Comparison of ENCODE assay signal across 35 cellular contexts in genomic region chr5:153542536-153542935, GRCh38. TPM values are rescaled to one million over a fixed set of nuclear protein-coding genes. Genes with fewer than 3 reads are reported as not detected.
DNase-seq lines count a peak whose midpoint lies in the region; ATAC-seq, FAIRE-seq and TF ChIP-seq lines count a peak whose summit lies in the region.
"Had no signal": no experiment of that assay in that cellular context is flagged by ENCODE, and none has a peak within 500 bp of the region (broad histone marks: within the 10 kb centered on the region; RNA-seq: fewer than 3 reads in every experiment).

No MANE protein-coding gene starts in this region.

- H3K27me3 ChIP-seq in bronchial epithelial cell (ENCODE audit: control insufficient read depth, insufficient read depth, low read length) (no peaks in the 10 kb centered on the region), neural cell (ENCODE audit: insufficient read depth, low read depth, low read length) (no peaks in the 10 kb centered on the region)
- H3K27me3 ChIP-seq: body of pancreas, left lung, pancreas, suprapubic skin, upper lobe of right lung had no signal

- no peak overlapping the region for H3K9ac ChIP-seq in neural cell (ENCODE audit: low read length)

- no peak for ATAC-seq in GM21515 (IDR thresholded peaks at IDR 0.05; ENCODE audit: unreplicated experiment)
- ATAC-seq: activated naive CD8-positive, alpha-beta T cell treated with anti-CD3 and anti-CD28 coated beads, Interleukin-2, amount 50 U/mL, for 24 hours; body of pancreas; left lung; pancreas; T-helper 17 cell; upper lobe of right lung had no signal

- H3K4me3 ChIP-seq in bronchial epithelial cell (ENCODE audit: low read depth, low read length) (no peak overlapping the region), neural cell (ENCODE audit: low read length) (no peak overlapping the region)
- H3K4me3 ChIP-seq: body of pancreas, left lung, pancreas, SK-N-MC, skin epidermis, suprapubic skin, upper lobe of right lung had no signal

- no peaks in the 10 kb centered on the region for H4K20me1 ChIP-seq in neural cell (ENCODE audit: insufficient read depth)

- no peaks in the 10 kb centered on the region for H3K36me3 ChIP-seq in bronchial epithelial cell (ENCODE audit: control insufficient read depth, insufficient read depth, low read length)
- no peaks in the 10 kb centered on the region for H3K36me3 ChIP-seq in neural cell (ENCODE audit: insufficient read depth, low read length)
- H3K36me3 ChIP-seq: left lung, pancreas, suprapubic skin, upper lobe of right lung had no signal

- no peak for TF ChIP-seq EP300 in neural cell (conservative IDR thresholded peaks at IDR 0.05; ENCODE audit: poor library complexity, severe bottlenecking)

- no peaks in the 10 kb centered on the region for H3K9me2 ChIP-seq in neural cell (ENCODE audit: insufficient read depth, low read length)

- no peaks in the 10 kb centered on the region for H3K79me2 ChIP-seq in neural cell (replicated peaks; ENCODE audit: insufficient read depth, low read length)

- H2AFZ ChIP-seq in neural cell (ENCODE audit: low read depth, low read length) = no peak overlapping the region

- no peak for FAIRE-seq in bronchial epithelial cell (lab: Jason Lieb, UNC)
- FAIRE-seq: endometrium, GM19239, pancreas had no signal

- H3K27ac ChIP-seq in neural cell (ENCODE audit: low read length) = peak overlapping the region; percentile 4
- H3K27ac ChIP-seq: body of pancreas, left lung, pancreas, SK-N-MC, skin epidermis, suprapubic skin, upper lobe of right lung had no signal

- peak overlapping the region; percentile 29 for H3K4me2 ChIP-seq in neural cell (ENCODE audit: low read length)

- no peaks in the 10 kb centered on the region for H3F3A ChIP-seq in neural cell (ENCODE audit: insufficient read depth, low read length, poor library complexity, severe bottlenecking)

- TF ChIP-seq RAD21 in neural cell (conservative IDR thresholded peaks at IDR 0.05) = no peak

- H3K9me3 ChIP-seq in neural cell (ENCODE audit: low read length) = no peaks in the 10 kb centered on the region
- H3K9me3 ChIP-seq: body of pancreas, Caco-2, left lung, pancreas, suprapubic skin, upper lobe of right lung had no signal

- DNase-seq in DMS53 treated with DMSO at 0.1 percent for 48 hours (lab: John Stamatoyannopoulos, UW; ENCODE audit: unreplicated experiment) (peak; percentile 15), LHCN-M2 (ENCODE audit: low read depth) (peak; percentile 50), bronchial epithelial cell (ENCODE audit: low read depth) (peak; percentile 59), SHP77 (lab: John Stamatoyannopoulos, UW) (no peak), NCI-H2227 treated with DMSO at 0.1 percent for 48 hours (lab: John Stamatoyannopoulos, UW) (no peak), T-helper 1 cell (no peak)
- DNase-seq: activated CD4-positive, alpha-beta memory T cell treated with anti-CD3 and anti-CD28 coated beads for 36 hours; activated CD4-positive, CD25-positive, alpha-beta regulatory T cell treated with anti-CD3 and anti-CD28 coated beads, Interleukin-2, amount 50 U/mL, for 72 hours; activated naive CD8-positive, alpha-beta T cell treated with anti-CD3 and anti-CD28 coated beads, Interleukin-2, amount 50 U/mL, for 24 hours; activated T-cell treated with anti-CD3 and anti-CD28 coated beads, Interleukin-2, amount 50 U/mL, for 72 hours; body of pancreas; Caco-2; DND-41; H7; hypothalamus; left lung; mesendoderm; NCI-H1417 treated with DMSO at 0.1 percent for 48 hours; NCI-H2081 treated with DMSO at 0.1 percent for 48 hours; NCI-H82; pancreas; retina; RPMI8226; stimulated activated naive CD4-positive, alpha-beta T cell; T-helper 17 cell; upper lobe of right lung had no signal

- TF ChIP-seq CTCF in bronchial epithelial cell (IDR thresholded peaks at IDR 0.05; ENCODE audit: insufficient read depth, low read length, severe bottlenecking) (no peak), neural cell (IDR thresholded peaks at IDR 0.05; ENCODE audit: poor library complexity, severe bottlenecking) (no peak)

TF ChIP-seq in neural cell, 6 proteins besides CTCF, POLR2A, EP300 and RAD21:
- TF ChIP-seq POLR2AphosphoS5 (IDR thresholded peaks at IDR 0.05) (no peak), REST (IDR thresholded peaks at IDR 0.05; ENCODE audit: borderline replicate concordance) (no peak), TAF1 (IDR thresholded peaks at IDR 0.05; ENCODE audit: low read depth) (no peak), EZH2 (IDR thresholded peaks at IDR 0.05; ENCODE audit: borderline replicate concordance, insufficient read depth, low read length, poor library complexity, severe bottlenecking) (no peak), SMC3 (conservative IDR thresholded peaks at IDR 0.05; ENCODE audit: poor library complexity) (no peak)
TF ChIP-seq in neural cell: peak in this region for 0.

RNA-seq across cellular contexts. Expression of gene GRIA1, which starts 52.1 kb away (rescaled TPM):
- 7.4 and 10.0 TPM in 2 replicates for total RNA-seq in LHCN-M2 (2014; rRNA removed)
- polyA plus RNA-seq in LHCN-M2 (2012) = 6.1 TPM
- total RNA-seq in bronchial epithelial cell = under 0.01 TPM in 1 of 2 replicates, not detected in the other
- 59.6 and 68.9 TPM in 2 replicates for polyA plus RNA-seq in neural cell
- polyA minus RNA-seq in neural cell = 179 and 226 TPM in 2 replicates
- total RNA-seq: activated CD4-positive, alpha-beta memory T cell treated with anti-CD3 and anti-CD28 coated beads for 36 hours; activated T-cell treated with anti-CD3 and anti-CD28 coated beads, Interleukin-2, amount 50 U/mL, for 72 hours; Caco-2; dermis microvascular lymphatic vessel endothelial cell; T-helper 17 cell had no signal
- polyA plus RNA-seq: CD14-positive monocyte had no signal

Comparison
In these comparisons a context has a peak if more than half of its experiments do, and no peak if none do; other contexts are left out.
1. DNase-seq: peak in DMS53 treated with DMSO at 0.1 percent for 48 hours (single experiment), LHCN-M2 (single experiment) and bronchial epithelial cell (single experiment); none in SHP77 (0 of 2), NCI-H2227 treated with DMSO at 0.1 percent for 48 hours (single experiment) and T-helper 1 cell (0 of 5).